15 cellular contexts compared by ENCODE assay signal in genomic region chr6:21791066-21791465, GRCh38.
A peak's percentile ranks its signal among the peaks of the same experiment; 100 is the strongest.
DNase-seq lines count a peak whose midpoint lies in the region; ATAC-seq and TF ChIP-seq lines count a peak whose summit lies in the region.
"Had no signal": no experiment of that assay in that cellular context is flagged by ENCODE, and none has a peak within 500 bp of the region (broad histone marks: within the 10 kb centered on the region; RNA-seq: fewer than 3 reads in every experiment).

No MANE protein-coding gene starts in this region.

- H3K4me1 Mint-ChIP-seq in endodermal cell: peaks cover 2% of the 10 kb centered on the region
- H3K4me1 Mint-ChIP-seq in mesothelial cell of epicardium: peaks cover 7% of the 10 kb centered on the region
- H3K4me1 Mint-ChIP-seq: CD4-positive, alpha-beta memory T cell had no signal

- H3K27me3 ChIP-seq in endodermal cell (ENCODE audit: control insufficient read depth, insufficient read depth, low read length, poor library complexity, severe bottlenecking) (no peaks in the 10 kb centered on the region), smooth muscle cell (ENCODE audit: low read depth) (no peaks in the 10 kb centered on the region)

- no peaks in the 10 kb centered on the region for H3K79me2 ChIP-seq in smooth muscle cell (ENCODE audit: low read depth)

- H3K27me3 Mint-ChIP-seq in endodermal cell (ENCODE audit: insufficient read depth) (no peaks in the 10 kb centered on the region), mesothelial cell of epicardium (ENCODE audit: low read depth) (no peaks in the 10 kb centered on the region)
- H3K27me3 Mint-ChIP-seq: CD4-positive, alpha-beta memory T cell had no signal

- H3K4me3 ChIP-seq in endodermal cell (ENCODE audit: low read length) (no peak overlapping the region), smooth muscle cell (no peak overlapping the region)
- H3K4me3 ChIP-seq: HAP-1 had no signal

- H3K36me3 ChIP-seq in endodermal cell (ENCODE audit: control insufficient read depth, insufficient read depth, low read length) (peaks cover 78% of the 10 kb centered on the region), smooth muscle cell (ENCODE audit: low read depth) (no peaks in the 10 kb centered on the region)
- H3K36me3 ChIP-seq: HAP-1 had no signal

- TF ChIP-seq CTCF in endodermal cell (conservative IDR thresholded peaks at IDR 0.05) (no peak), mesothelial cell of epicardium (IDR thresholded peaks at IDR 0.05; ENCODE audit: unreplicated experiment) (no peak), smooth muscle cell (IDR thresholded peaks at IDR 0.05; ENCODE audit: borderline replicate concordance, insufficient read depth, poor library complexity, severe bottlenecking) (no peak)

- no peaks in the 10 kb centered on the region for H4K20me1 ChIP-seq in smooth muscle cell (ENCODE audit: low read depth)

- no peak overlapping the region for H2AFZ ChIP-seq in smooth muscle cell (ENCODE audit: low read depth)

- peaks cover 22% of the 10 kb centered on the region for H3K9me3 ChIP-seq in endodermal cell (ENCODE audit: control insufficient read depth, low read length)
- no peaks in the 10 kb centered on the region for H3K9me3 ChIP-seq in smooth muscle cell (replicated peaks; ENCODE audit: low read depth)
- H3K9me3 ChIP-seq: HAP-1 had no signal

- peak overlapping the region; percentile 25 for H3K4me2 ChIP-seq in smooth muscle cell

- H3K27ac ChIP-seq in endodermal cell (ENCODE audit: low read depth, low read length) (no peak overlapping the region), smooth muscle cell (ENCODE audit: low read depth) (peak overlapping the region; percentile 54)

- DNase-seq in endodermal cell (no peak), mesothelial cell of epicardium (ENCODE audit: low spot score in 2 of 2, unreplicated experiment in 2 of 2) (no peak), smooth muscle cell (lab: John Stamatoyannopoulos, UW; ENCODE audit: unreplicated experiment) (no peak), DMS 273 (lab: John Stamatoyannopoulos, UW; ENCODE audit: unreplicated experiment) (no peak)
- DNase-seq: C1 segment of cervical spinal cord; Calu3; CD4-positive, alpha-beta memory T cell; COR-L47; DMS153; DND-41; GOT3; HFFc6 had no signal

- no peaks in the 10 kb centered on the region for H3K4me1 ChIP-seq in endodermal cell (ENCODE audit: control insufficient read depth, insufficient read depth, low read length)
- no peaks in the 10 kb centered on the region for H3K4me1 ChIP-seq in smooth muscle cell (ENCODE audit: low read depth)
- H3K4me1 ChIP-seq: HAP-1 had no signal

- ATAC-seq in HG02970 (IDR thresholded peaks at IDR 0.05; ENCODE audit: low FRiP score, unreplicated experiment) (no peak), GM18867 (IDR thresholded peaks at IDR 0.05; ENCODE audit: unreplicated experiment) (no peak)

- 82 to 91% methylated on average over 2 to 3 of the region's 4 CpGs for WGBS in endodermal cell (ENCODE audit: insufficient coverage in 1 of 2, insufficient read length in 1 of 2), 2 experiments
- WGBS in smooth muscle cell (ENCODE audit: low lambda C conversion rate): 54% methylated on average over 4 of the region's 4 CpGs

- H3K9me3 Mint-ChIP-seq in endodermal cell (peaks cover 4% of the 10 kb centered on the region), mesothelial cell of epicardium (peaks cover 1% of the 10 kb centered on the region)
- H3K9me3 Mint-ChIP-seq: HFFc6 had no signal

- peak overlapping the region; percentile 77 for H3K27ac Mint-ChIP-seq in endodermal cell
- H3K27ac Mint-ChIP-seq in mesothelial cell of epicardium: peak overlapping the region; percentile 18
- H3K27ac Mint-ChIP-seq: CD4-positive, alpha-beta memory T cell; HFFc6 had no signal

- peaks cover 13% of the 10 kb centered on the region for H3F3A ChIP-seq in smooth muscle cell (ENCODE audit: low read depth)

- H3K4me3 Mint-ChIP-seq in endodermal cell (no peak overlapping the region), mesothelial cell of epicardium (no peak overlapping the region)
- H3K4me3 Mint-ChIP-seq: CD4-positive, alpha-beta memory T cell; HFFc6 had no signal

- H3K9ac ChIP-seq in endodermal cell (ENCODE audit: extremely low read depth, low read length, poor library complexity, severe bottlenecking): no peak overlapping the region
- H3K9ac ChIP-seq in smooth muscle cell (ENCODE audit: low read depth): no peak overlapping the region

- H3K36me3 Mint-ChIP-seq in endodermal cell (ENCODE audit: low read depth) (peaks cover 53% of the 10 kb centered on the region), mesothelial cell of epicardium (peaks cover 24% of the 10 kb centered on the region)
- H3K36me3 Mint-ChIP-seq: CD4-positive, alpha-beta memory T cell had no signal
